Comparison of ENCODE assay signal across 17 cellular contexts in genomic region chr11:72578051-72578450, GRCh38.
DNase-seq lines count a peak whose midpoint lies in the region; ATAC-seq and TF ChIP-seq lines count a peak whose summit lies in the region.
"Had no signal": no experiment of that assay in that cellular context is flagged by ENCODE, and none has a peak within 500 bp of the region (broad histone marks: within the 10 kb centered on the region; RNA-seq: fewer than 3 reads in every experiment).

No MANE protein-coding gene starts in this region.

- H3K27ac ChIP-seq in suprapubic skin: no peak overlapping the region
- no peak overlapping the region for H3K27ac ChIP-seq in gastroesophageal sphincter
- H3K27ac ChIP-seq: C4-2B, KMS-11 had no signal

- POLR2A ChIA-PET in activated naive CD8-positive, alpha-beta T cell treated with anti-CD3 and anti-CD28 coated beads, Interleukin-2, amount 10 ng/mL, durations not matched to agents 7 days and 5 days (lab: Charles Lee): no interaction called here

- 92% methylated on average over 5 of the region's 6 CpGs for WGBS in suprapubic skin
- 60 to 94% methylated on average over 1 to 5 of the region's 6 CpGs for WGBS in gastroesophageal sphincter (ENCODE audit: low coverage in 1 of 2), 2 donors

- DNase-seq in activated naive CD8-positive, alpha-beta T cell treated with anti-CD3 and anti-CD28 coated beads, Interleukin-2, amount 10 ng/mL, durations not matched to agents 7 days and 5 days: peak; percentile 14
- DNase-seq in activated naive CD8-positive, alpha-beta T cell treated with anti-CD3 and anti-CD28 coated beads, Interleukin-2, amount 50 U/mL, for 24 hours: no peak
- DNase-seq in H7 (peak; percentile 23), suprapubic skin (ENCODE audit: low spot score in 2 of 2) (peak; percentile 41 to 58), NCI-H2081 (lab: John Stamatoyannopoulos, UW) (no peak)
- DNase-seq in effector memory CD8-positive, alpha-beta T cell: no peak
- DNase-seq: DMS 273 treated with DMSO at 0.1 percent for 48 hours, GDM1, NCI-H1436, NCI-H2029 treated with DMSO at 0.1 percent for 48 hours, NCI-H510A treated with DMSO at 0.1 percent for 48 hours, SHP77 treated with DMSO at 0.1 percent for 48 hours had no signal

- TF ChIP-seq EP300 in suprapubic skin (IDR thresholded peaks at IDR 0.05) (no peak), gastroesophageal sphincter (IDR thresholded peaks at IDR 0.05) (no peak)

- H3K4me1 ChIP-seq in suprapubic skin (no peaks in the 10 kb centered on the region), gastroesophageal sphincter (peaks cover 0 to 7% (median 0%) of the 10 kb centered on the region in 3 donors)

- H3K4me3 ChIP-seq in H7 (ENCODE audit: insufficient read depth, low read depth, low read length) (no peak overlapping the region), suprapubic skin (no peak overlapping the region), gastroesophageal sphincter (no peak overlapping the region)
- H3K4me3 ChIP-seq: GM12878 had no signal

- no peak for ATAC-seq in activated naive CD8-positive, alpha-beta T cell treated with anti-CD3 and anti-CD28 coated beads, Interleukin-2, amount 10 ng/mL, durations not matched to agents 7 days and 5 days (ENCODE audit: low read depth)
- no peak for ATAC-seq in activated naive CD8-positive, alpha-beta T cell treated with anti-CD3 and anti-CD28 coated beads, Interleukin-2, amount 50 U/mL, for 24 hours
- no peak for ATAC-seq in effector memory CD8-positive, alpha-beta T cell (replicated peaks)
- no peak for ATAC-seq in gastroesophageal sphincter
- ATAC-seq: GM12878, Panc1 had no signal

- TF ChIP-seq CTCF in suprapubic skin (IDR thresholded peaks at IDR 0.05) (no peak), gastroesophageal sphincter (IDR thresholded peaks at IDR 0.05) (no peak)

- TF ChIP-seq POLR2A in suprapubic skin (IDR thresholded peaks at IDR 0.05): no peak
- TF ChIP-seq POLR2A in gastroesophageal sphincter (IDR thresholded peaks at IDR 0.05): no peak

- H3K4me3 Mint-ChIP-seq in activated naive CD8-positive, alpha-beta T cell treated with anti-CD3 and anti-CD28 coated beads, Interleukin-2, amount 10 ng/mL, durations not matched to agents 7 days and 5 days: no peak overlapping the region
- H3K4me3 Mint-ChIP-seq in activated naive CD8-positive, alpha-beta T cell treated with anti-CD3 and anti-CD28 coated beads, Interleukin-2, amount 50 U/mL, for 24 hours: no peak overlapping the region
- no peak overlapping the region for H3K4me3 Mint-ChIP-seq in effector memory CD8-positive, alpha-beta T cell

- H3K36me3 ChIP-seq in H7 (replicated peaks; ENCODE audit: control insufficient read depth, insufficient read depth, low read length) (no peaks in the 10 kb centered on the region), suprapubic skin (peaks cover 3% of the 10 kb centered on the region), gastroesophageal sphincter (peaks cover 0 to 77% of the 10 kb centered on the region in 2 donors)

- no peaks in the 10 kb centered on the region for H3K36me3 Mint-ChIP-seq in activated naive CD8-positive, alpha-beta T cell treated with anti-CD3 and anti-CD28 coated beads, Interleukin-2, amount 10 ng/mL, durations not matched to agents 7 days and 5 days
- H3K36me3 Mint-ChIP-seq in activated naive CD8-positive, alpha-beta T cell treated with anti-CD3 and anti-CD28 coated beads, Interleukin-2, amount 50 U/mL, for 24 hours (ENCODE audit: low read depth): no peaks in the 10 kb centered on the region
- H3K36me3 Mint-ChIP-seq in effector memory CD8-positive, alpha-beta T cell (ENCODE audit: insufficient read depth): peaks cover 2% of the 10 kb centered on the region

- H3K9me3 Mint-ChIP-seq in activated naive CD8-positive, alpha-beta T cell treated with anti-CD3 and anti-CD28 coated beads, Interleukin-2, amount 10 ng/mL, durations not matched to agents 7 days and 5 days: no peaks in the 10 kb centered on the region
- no peaks in the 10 kb centered on the region for H3K9me3 Mint-ChIP-seq in activated naive CD8-positive, alpha-beta T cell treated with anti-CD3 and anti-CD28 coated beads, Interleukin-2, amount 50 U/mL, for 24 hours
- H3K9me3 Mint-ChIP-seq in effector memory CD8-positive, alpha-beta T cell: no peaks in the 10 kb centered on the region

- peaks cover 8% of the 10 kb centered on the region for H3K27me3 Mint-ChIP-seq in activated naive CD8-positive, alpha-beta T cell treated with anti-CD3 and anti-CD28 coated beads, Interleukin-2, amount 10 ng/mL, durations not matched to agents 7 days and 5 days
- H3K27me3 Mint-ChIP-seq in activated naive CD8-positive, alpha-beta T cell treated with anti-CD3 and anti-CD28 coated beads, Interleukin-2, amount 50 U/mL, for 24 hours: peaks cover 14% of the 10 kb centered on the region
- H3K27me3 Mint-ChIP-seq in effector memory CD8-positive, alpha-beta T cell: peaks cover 9 to 21% of the 10 kb centered on the region in 2 donors

- H3K9me3 ChIP-seq in suprapubic skin: no peaks in the 10 kb centered on the region
- no peaks in the 10 kb centered on the region for H3K9me3 ChIP-seq in gastroesophageal sphincter

- H3K27me3 ChIP-seq in H7 (ENCODE audit: control insufficient read depth, insufficient read depth, low read length): peaks cover 4% of the 10 kb centered on the region
- no peaks in the 10 kb centered on the region for H3K27me3 ChIP-seq in suprapubic skin
- H3K27me3 ChIP-seq in gastroesophageal sphincter: no peaks in the 10 kb centered on the region

- peaks cover 4% of the 10 kb centered on the region for H3K4me1 Mint-ChIP-seq in activated naive CD8-positive, alpha-beta T cell treated with anti-CD3 and anti-CD28 coated beads, Interleukin-2, amount 10 ng/mL, durations not matched to agents 7 days and 5 days
- peaks cover 3% of the 10 kb centered on the region for H3K4me1 Mint-ChIP-seq in activated naive CD8-positive, alpha-beta T cell treated with anti-CD3 and anti-CD28 coated beads, Interleukin-2, amount 50 U/mL, for 24 hours
- H3K4me1 Mint-ChIP-seq in effector memory CD8-positive, alpha-beta T cell (ENCODE audit: low read depth in 2 of 2): peaks cover 6 to 12% of the 10 kb centered on the region in 2 donors

- no peak overlapping the region for H3K27ac Mint-ChIP-seq in activated naive CD8-positive, alpha-beta T cell treated with anti-CD3 and anti-CD28 coated beads, Interleukin-2, amount 10 ng/mL, durations not matched to agents 7 days and 5 days
- no peak overlapping the region for H3K27ac Mint-ChIP-seq in activated naive CD8-positive, alpha-beta T cell treated with anti-CD3 and anti-CD28 coated beads, Interleukin-2, amount 50 U/mL, for 24 hours
- H3K27ac Mint-ChIP-seq in effector memory CD8-positive, alpha-beta T cell: peak overlapping the region; percentile 31 to 76

Comparison
In these comparisons a context has a peak if more than half of its experiments do, and no peak if none do; other contexts are left out.
1. DNase-seq: peak in activated naive CD8-positive, alpha-beta T cell treated with anti-CD3 and anti-CD28 coated beads, Interleukin-2, amount 10 ng/mL, durations not matched to agents 7 days and 5 days (single experiment), H7 (single experiment) and suprapubic skin (2 of 2); none in activated naive CD8-positive, alpha-beta T cell treated with anti-CD3 and anti-CD28 coated beads, Interleukin-2, amount 50 U/mL, for 24 hours (single experiment), effector memory CD8-positive, alpha-beta T cell (0 of 3) and NCI-H2081 (0 of 2).
2. H3K27ac Mint-ChIP-seq: peak in effector memory CD8-positive, alpha-beta T cell (2 of 2); none in activated naive CD8-positive, alpha-beta T cell treated with anti-CD3 and anti-CD28 coated beads, Interleukin-2, amount 10 ng/mL, durations not matched to agents 7 days and 5 days (single experiment) and activated naive CD8-positive, alpha-beta T cell treated with anti-CD3 and anti-CD28 coated beads, Interleukin-2, amount 50 U/mL, for 24 hours (single experiment).